Comparison of ENCODE assay signal across 9 cellular contexts in genomic region chr19:11989112-11989456, GRCh38. TPM values are rescaled to one million over a fixed set of nuclear protein-coding genes. Genes with fewer than 3 reads are reported as not detected.
DNase-seq lines count a peak whose midpoint lies in the region; ATAC-seq and TF ChIP-seq lines count a peak whose summit lies in the region.
"Had no signal": no experiment of that assay in that cellular context is flagged by ENCODE, and none has a peak within 500 bp of the region (broad histone marks: within the 10 kb centered on the region; RNA-seq: fewer than 3 reads in every experiment).

No MANE protein-coding gene starts in this region.

- peak overlapping the region; percentile 92 for H3K4me3 Mint-ChIP-seq in activated naive CD4-positive, alpha-beta T cell treated with anti-CD3 and anti-CD28 coated beads for 36 hours
- H3K4me3 Mint-ChIP-seq in activated naive CD8-positive, alpha-beta T cell treated with anti-CD3 and anti-CD28 coated beads, Interleukin-2, amount 50 U/mL, for 24 hours: peak overlapping the region; percentile 98

- peak overlapping the region; percentile 83 for H3K4me3 ChIP-seq in mononuclear cell (ENCODE audit: low read length)
- H3K4me3 ChIP-seq in transverse colon: peak overlapping the region in 3 of 4 donors; percentile 74 to 86 (median 81)

- peaks cover 2% of the 10 kb centered on the region for H3K36me3 Mint-ChIP-seq in activated naive CD4-positive, alpha-beta T cell treated with anti-CD3 and anti-CD28 coated beads for 36 hours (ENCODE audit: low read depth)
- peaks cover 9% of the 10 kb centered on the region for H3K36me3 Mint-ChIP-seq in activated naive CD8-positive, alpha-beta T cell treated with anti-CD3 and anti-CD28 coated beads, Interleukin-2, amount 50 U/mL, for 24 hours (ENCODE audit: low read depth)

- in situ Hi-C loops in transverse colon (cut with MboI; ENCODE audit: low pct_ligation_motif_present in 1 of 4, low pct_unique_long_range_greater_than_20kb in 1 of 4, low sequenced_read_pairs in 3 of 4): loop anchor here in 2 of 4 donors (25.0 kb wide), 2 partner anchors 102 to 148 kb away; partner anchors contain the start of genes ZNF20 (in 1 of the 2) and ZNF69 (in 1 of the 2)

- H3K27me3 ChIP-seq in mononuclear cell (ENCODE audit: insufficient read depth, low read length) (no peaks in the 10 kb centered on the region), transverse colon (no peaks in the 10 kb centered on the region)

- no peak for TF ChIP-seq EP300 in transverse colon (IDR thresholded peaks at IDR 0.05; ENCODE audit: low read depth)

- 61 to 77% methylated on average over 7 to 9 of the region's 9 CpGs for WGBS in transverse colon (ENCODE audit: low coverage in 1 of 2), 2 donors

- no peak for TF ChIP-seq POLR2A in transverse colon (IDR thresholded peaks at IDR 0.05)

- H3K9me3 Mint-ChIP-seq in activated naive CD4-positive, alpha-beta T cell treated with anti-CD3 and anti-CD28 coated beads for 36 hours: peaks cover 2% of the 10 kb centered on the region
- H3K9me3 Mint-ChIP-seq in activated naive CD8-positive, alpha-beta T cell treated with anti-CD3 and anti-CD28 coated beads, Interleukin-2, amount 50 U/mL, for 24 hours: no peaks in the 10 kb centered on the region

- H3K27me3 Mint-ChIP-seq in activated naive CD4-positive, alpha-beta T cell treated with anti-CD3 and anti-CD28 coated beads for 36 hours (ENCODE audit: low read depth): no peaks in the 10 kb centered on the region
- no peaks in the 10 kb centered on the region for H3K27me3 Mint-ChIP-seq in activated naive CD8-positive, alpha-beta T cell treated with anti-CD3 and anti-CD28 coated beads, Interleukin-2, amount 50 U/mL, for 24 hours

- H3K27ac Mint-ChIP-seq in activated naive CD4-positive, alpha-beta T cell treated with anti-CD3 and anti-CD28 coated beads for 36 hours: peak overlapping the region; percentile 92
- no peak overlapping the region for H3K27ac Mint-ChIP-seq in activated naive CD8-positive, alpha-beta T cell treated with anti-CD3 and anti-CD28 coated beads, Interleukin-2, amount 50 U/mL, for 24 hours

- H3K36me3 ChIP-seq in transverse colon: no peaks in the 10 kb centered on the region
- H3K36me3 ChIP-seq: WERI-Rb-1 had no signal

- no peak for ATAC-seq in activated naive CD8-positive, alpha-beta T cell treated with anti-CD3 and anti-CD28 coated beads, Interleukin-2, amount 50 U/mL, for 24 hours

- CTCF ChIA-PET in activated naive CD4-positive, alpha-beta T cell treated with anti-CD3 and anti-CD28 coated beads for 36 hours (lab: Charles Lee): interaction anchor here (0.6 to 8.3 kb wide), 12 partner anchors 11 to 1629 kb away, joined by 3 to 70 read pairs (median 6); partner anchors contain the start of genes ZNF491, ZNF700 and ZNF763

- peaks cover 25% of the 10 kb centered on the region for H3K4me1 Mint-ChIP-seq in activated naive CD4-positive, alpha-beta T cell treated with anti-CD3 and anti-CD28 coated beads for 36 hours (ENCODE audit: low read depth)
- H3K4me1 Mint-ChIP-seq in activated naive CD8-positive, alpha-beta T cell treated with anti-CD3 and anti-CD28 coated beads, Interleukin-2, amount 50 U/mL, for 24 hours: peaks cover 40% of the 10 kb centered on the region

- H3K4me1 ChIP-seq in mononuclear cell (ENCODE audit: insufficient read depth, low read length) (peaks cover 11% of the 10 kb centered on the region), transverse colon (peaks cover 0 to 14% (median 6%) of the 10 kb centered on the region in 4 donors)

- H3K27ac ChIP-seq in transverse colon: peak overlapping the region in 3 of 4 donors; percentile 89 to 94 (median 91)

- no peak for DNase-seq in activated naive CD4-positive, alpha-beta T cell treated with anti-CD3 and anti-CD28 coated beads for 36 hours
- no peak for DNase-seq in activated naive CD4-positive, alpha-beta T cell treated with anti-CD3 and anti-CD28 coated beads, Interleukin-2, amount 50 U/mL, for 16 hours
- no peak for DNase-seq in activated naive CD8-positive, alpha-beta T cell treated with anti-CD3 and anti-CD28 coated beads, Interleukin-2, amount 50 U/mL, for 24 hours
- no peak for DNase-seq in transverse colon
- DNase-seq in DMS53 (lab: John Stamatoyannopoulos, UW): no peak
- DNase-seq in dedifferentiated amniotic fluid mesenchymal stem cell (ENCODE audit: extremely low spot score): no peak
- DNase-seq in NCI-H128 (lab: John Stamatoyannopoulos, UW; ENCODE audit: unreplicated experiment): no peak

- intact Hi-C loops in activated naive CD4-positive, alpha-beta T cell treated with anti-CD3 and anti-CD28 coated beads for 36 hours (cut with micrococcal nuclease): loop anchor here (2.0 to 5.0 kb wide), 3 partner anchors 64 to 623 kb away; partner anchors contain the start of genes ZNF490, ZNF791 and ZNF878
- intact Hi-C loops in transverse colon (cut with DNase I; ENCODE audit: low total_unique reads): loop anchor here (5.0 kb wide), 1 partner anchor 67 kb away; no protein-coding TSS in a partner anchor

- H3K9me3 ChIP-seq in mononuclear cell (ENCODE audit: low read depth, low read length) (no peaks in the 10 kb centered on the region), transverse colon (no peaks in the 10 kb centered on the region)

- TF ChIP-seq CTCF in transverse colon (IDR thresholded peaks at IDR 0.05): no peak

RNA-seq across cellular contexts. Expression of gene ZNF763, which starts 24.2 kb away (rescaled TPM):
- total RNA-seq in activated naive CD4-positive, alpha-beta T cell treated with anti-CD3 and anti-CD28 coated beads for 36 hours: under 1 TPM; 0.50 to 0.54 TPM
- total RNA-seq in mononuclear cell (1.7 TPM), transverse colon (10 to 100 TPM in 2 of 4 donors, 1 to 10 TPM in 2; 7.1 to 15.1 (median 9.5) TPM)

RNA-seq across cellular contexts. Expression of gene ZNF433, which starts 46.4 kb away (rescaled TPM):
- total RNA-seq in activated naive CD4-positive, alpha-beta T cell treated with anti-CD3 and anti-CD28 coated beads for 36 hours: under 1 TPM; 0.52 TPM
- total RNA-seq in mononuclear cell: 0.63 TPM
- total RNA-seq in transverse colon: 10 to 100 TPM in 1 of 4 donors, 1 to 10 TPM in 3; 3.2 to 13.5 (median 4.7) TPM
